ENCODE assay signal across 2 cellular contexts in genomic region chr16:3548445-3548844, GRCh38.
TF ChIP-seq lines count a peak whose summit lies in the region.

No MANE protein-coding gene starts in this region.

TF ChIP-seq in A549, 52 proteins besides CTCF, POLR2A, EP300 and RAD21:
- TF ChIP-seq SREBF2 (IDR thresholded peaks at IDR 0.05) (no peak), REST (IDR thresholded peaks at IDR 0.05) (no peak), FOXS1 (CRISPR knock-in tag; IDR thresholded peaks at IDR 0.05) (no peak), JUN (IDR thresholded peaks at IDR 0.05) (no peak), JUNB (IDR thresholded peaks at IDR 0.05) (no peak), KDM1A (IDR thresholded peaks at IDR 0.05; ENCODE audit: low read depth) (no peak), KDM5A (IDR thresholded peaks at IDR 0.05) (no peak), NPAS2 (CRISPR knock-in tag; IDR thresholded peaks at IDR 0.05; ENCODE audit: borderline replicate concordance) (no peak), ZFP36 (IDR thresholded peaks at IDR 0.05; ENCODE audit: borderline replicate concordance, partially characterized antibody) (no peak), FOSB (CRISPR knock-in tag; IDR thresholded peaks at IDR 0.05) (no peak), BCL3 (IDR thresholded peaks at IDR 0.05) (no peak)

TF ChIP-seq in GM12878, 131 proteins besides CTCF, POLR2A, EP300 and RAD21:
- no peak for TF ChIP-seq ZNF217 (IDR thresholded peaks at IDR 0.05)
